1 cellular context compared by ENCODE assay signal in the genomic region with DNA sequence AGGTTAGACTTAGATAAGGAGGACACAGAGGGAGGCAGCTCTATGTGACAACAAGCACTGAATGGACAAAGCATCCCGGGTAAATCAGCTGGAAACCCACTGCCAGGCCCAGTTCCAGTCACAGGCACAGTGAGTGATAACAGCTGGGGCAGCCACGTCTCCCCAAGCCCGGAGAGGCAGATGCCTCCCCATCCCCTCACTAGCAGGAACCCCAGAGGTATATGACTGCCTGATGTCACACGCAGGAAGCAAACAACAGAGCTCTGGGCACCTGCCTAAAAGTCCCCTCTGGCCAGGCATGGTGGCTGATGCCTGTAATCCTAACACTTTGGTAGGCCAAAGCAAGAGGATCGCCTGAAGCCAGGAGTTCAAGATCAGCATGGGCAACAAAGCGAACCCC.
TF ChIP-seq lines count a peak whose summit lies in the region.

No MANE protein-coding gene starts in this region.

TF ChIP-seq in HepG2, 621 proteins besides CTCF, POLR2A, EP300 and RAD21:
- TF ChIP-seq TOPORS (CRISPR knock-in tag; IDR thresholded peaks at IDR 0.05), result no peak
- TF ChIP-seq SP2 (CRISPR knock-in tag; IDR thresholded peaks at IDR 0.05), result no peak
- no peak for TF ChIP-seq ZNF703 (CRISPR knock-in tag; IDR thresholded peaks at IDR 0.05; ENCODE audit: borderline replicate concordance)
